1 cellular context compared by ENCODE assay signal in the genomic region with DNA sequence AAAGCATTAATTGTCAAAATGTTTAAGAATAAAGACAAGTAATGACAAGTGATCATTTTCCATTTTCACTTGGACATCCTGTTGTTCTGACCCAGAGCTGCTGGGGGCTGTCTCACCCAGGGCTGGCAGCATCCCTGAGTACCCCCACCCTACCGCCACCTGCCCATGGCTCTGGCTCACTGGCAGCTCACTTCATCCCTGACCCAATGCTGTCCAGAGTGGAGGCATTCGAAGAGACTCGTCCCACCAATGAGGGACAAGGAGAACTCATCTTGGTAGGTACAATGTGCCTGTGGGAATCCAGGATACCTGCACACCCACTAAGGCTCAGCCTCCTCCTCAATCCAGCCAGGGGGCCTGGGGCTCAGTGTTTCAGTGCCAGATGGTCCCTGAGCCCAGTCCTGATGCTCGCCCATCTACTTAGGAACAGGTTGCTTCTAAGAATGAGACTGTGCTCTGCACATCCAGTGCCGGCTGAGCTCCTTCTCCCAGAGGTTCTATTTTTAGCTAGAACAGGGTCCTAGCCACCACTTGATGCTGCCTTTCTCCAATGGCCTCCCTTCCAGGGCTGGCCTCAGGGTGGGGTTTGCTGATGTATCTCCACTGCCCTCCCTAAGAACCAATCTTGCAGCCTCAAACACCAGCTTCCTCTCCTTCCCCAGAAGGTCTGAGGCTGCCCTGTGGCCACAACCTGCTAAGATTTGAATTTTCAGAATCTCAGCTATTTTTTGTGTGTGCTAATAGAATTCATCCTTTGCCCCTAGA.
TF ChIP-seq lines count a peak whose summit lies in the region.

No MANE protein-coding gene starts in this region.

TF ChIP-seq in H1, 55 proteins besides CTCF, POLR2A, EP300 and RAD21:
- no peak for TF ChIP-seq POU5F1 (IDR thresholded peaks at IDR 0.05; ENCODE audit: low read depth, low read length)
- TF ChIP-seq JUN (IDR thresholded peaks at IDR 0.05; ENCODE audit: low read depth, low read length) = no peak
- TF ChIP-seq KDM4A (IDR thresholded peaks at IDR 0.05; ENCODE audit: low read depth, low read length, severe bottlenecking) = no peak
- TF ChIP-seq SRF (IDR thresholded peaks at IDR 0.05; ENCODE audit: low read depth, low read length) = no peak
- TF ChIP-seq RXRA (IDR thresholded peaks at IDR 0.05; ENCODE audit: insufficient read depth, low read depth, low read length) = no peak
- TF ChIP-seq RNF2 (IDR thresholded peaks at IDR 0.05; ENCODE audit: borderline replicate concordance, low read depth, low read length, missing control alignments, poor library complexity, severe bottlenecking) = no peak
- no peak for TF ChIP-seq YY1 (IDR thresholded peaks at IDR 0.05; ENCODE audit: low read depth, low read length)
- no peak for TF ChIP-seq SAP30 (IDR thresholded peaks at IDR 0.05; ENCODE audit: insufficient read depth, insufficient replicate concordance, low read length)
- no peak for TF ChIP-seq ZNF274 (IDR thresholded peaks at IDR 0.05; ENCODE audit: borderline replicate concordance, extremely low read depth, low read length)
- TF ChIP-seq ASH2L (IDR thresholded peaks at IDR 0.05; ENCODE audit: low read length) = no peak
- no peak for TF ChIP-seq HDAC2 (IDR thresholded peaks at IDR 0.05; ENCODE audit: borderline replicate concordance in 1 of 2, low read depth in 2 of 2, low read length in 2 of 2)
- TF ChIP-seq, protein P1, sequence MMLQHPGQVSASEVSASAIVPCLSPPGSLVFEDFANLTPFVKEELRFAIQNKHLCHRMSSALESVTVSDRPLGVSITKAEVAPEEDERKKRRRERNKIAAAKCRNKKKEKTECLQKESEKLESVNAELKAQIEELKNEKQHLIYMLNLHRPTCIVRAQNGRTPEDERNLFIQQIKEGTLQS (IDR thresholded peaks at IDR 0.05; ENCODE audit: insufficient read depth, low read depth, low read length) = no peak
TF ChIP-seq in H1: peak in this region for 0.
